In genomic region chr3:25783661-25784512, GRCh38 we compare ENCODE assay signal across 8 cellular contexts. TPM values are rescaled to one million over a fixed set of nuclear protein-coding genes. Genes with fewer than 3 reads are reported as not detected.
DNase-seq lines count a peak whose midpoint lies in the region; ATAC-seq and TF ChIP-seq lines count a peak whose summit lies in the region.

No MANE protein-coding gene starts in this region.

- H3K36me3 ChIP-seq in CD8-positive, alpha-beta memory T cell (ENCODE audit: insufficient read depth, low read length), result no peaks in the 10 kb centered on the region
- H3K36me3 ChIP-seq in body of pancreas (replicated peaks in 1 of 2; ENCODE audit: insufficient read depth in 1 of 2, low read depth in 2 of 2), result no peaks in the 10 kb centered on the region

- TF ChIP-seq CTCF in body of pancreas (IDR thresholded peaks at IDR 0.05), result no peak

- peaks cover 31% of the 10 kb centered on the region for H3K4me1 ChIP-seq in CD8-positive, alpha-beta memory T cell (ENCODE audit: insufficient read depth, low read length)
- peaks cover 52% of the 10 kb centered on the region for H3K4me1 ChIP-seq in body of pancreas

- ATAC-seq in GM18909 (IDR thresholded peaks at IDR 0.05; ENCODE audit: poor library complexity, unreplicated experiment) (peak; percentile 30), HG03135 (IDR thresholded peaks at IDR 0.05; ENCODE audit: unreplicated experiment) (peak; percentile 22), body of pancreas (peak; percentile 41)

- peak in 1 of 5 donors; percentile 49 for DNase-seq in CD8-positive, alpha-beta memory T cell
- DNase-seq in NOMO-1 treated with DMSO at 0.1 percent for 48 hours (lab: John Stamatoyannopoulos, UW; ENCODE audit: unreplicated experiment), result peak; percentile 77
- DNase-seq in body of pancreas, result peak in 2 of 4 donors; percentile 51 to 66
- peak; percentile 43 to 50 (median 44) for DNase-seq in immature natural killer cell
- peak; percentile 4 for DNase-seq in stimulated activated CD8-positive, alpha-beta memory T cell treated with anti-CD3 and anti-CD28 coated beads, Interleukin-15, amount 100 ng/mL, for 24 hours (ENCODE audit: low read depth)
- no peak for DNase-seq in T1000 (lab: John Stamatoyannopoulos, UW)

- no peaks in the 10 kb centered on the region for H3K27me3 Mint-ChIP-seq in CD8-positive, alpha-beta memory T cell
- H3K27me3 Mint-ChIP-seq in immature natural killer cell (ENCODE audit: low read depth in 3 of 3), result peaks cover 0 to 18% (median 0%) of the 10 kb centered on the region in 3 donors

- no peaks in the 10 kb centered on the region for H3K9me3 ChIP-seq in CD8-positive, alpha-beta memory T cell (ENCODE audit: low read length)
- no peaks in the 10 kb centered on the region for H3K9me3 ChIP-seq in body of pancreas

- H3K4me1 Mint-ChIP-seq in CD8-positive, alpha-beta memory T cell, result peaks cover 40 to 53% (median 50%) of the 10 kb centered on the region in 3 donors
- H3K4me1 Mint-ChIP-seq in immature natural killer cell, result peaks cover 43 to 56% of the 10 kb centered on the region in 2 donors

- no peaks in the 10 kb centered on the region for H3K27me3 ChIP-seq in CD8-positive, alpha-beta memory T cell (ENCODE audit: insufficient read depth, low read length, poor library complexity, severe bottlenecking)
- H3K27me3 ChIP-seq in body of pancreas, result no peaks in the 10 kb centered on the region

- H3K4me3 Mint-ChIP-seq in CD8-positive, alpha-beta memory T cell, result peak overlapping the region; percentile 78 to 99 (median 84)
- peak overlapping the region; percentile 85 to 91 (median 87) for H3K4me3 Mint-ChIP-seq in immature natural killer cell

- intact Hi-C loops in body of pancreas (cut with DNase I), result loop anchor here (10.0 kb wide), 1 partner anchor 109 kb away; no protein-coding TSS in a partner anchor

- 16 to 20% methylated on average over 27 of the region's 34 CpGs for WGBS in body of pancreas, 2 donors

- H3K27ac ChIP-seq in CD8-positive, alpha-beta memory T cell (ENCODE audit: low read depth, low read length), result no peak overlapping the region
- H3K27ac ChIP-seq in body of pancreas, result peak overlapping the region; percentile 79 to 91 (median 83)

- TF ChIP-seq POLR2A in body of pancreas (IDR thresholded peaks at IDR 0.05), result no peak

- H3K27ac Mint-ChIP-seq in CD8-positive, alpha-beta memory T cell, result peak overlapping the region in 7 of 8 donors; percentile 70 to 93 (median 83)
- peak overlapping the region; percentile 76 to 90 (median 88) for H3K27ac Mint-ChIP-seq in immature natural killer cell

- peaks cover 0 to 7% (median 0%) of the 10 kb centered on the region in 3 donors for H3K36me3 Mint-ChIP-seq in CD8-positive, alpha-beta memory T cell
- no peaks in the 10 kb centered on the region for H3K36me3 Mint-ChIP-seq in immature natural killer cell

- POLR2A ChIA-PET in CD8-positive, alpha-beta memory T cell (lab: Charles Lee), result interaction anchor here (0.5 to 1.1 kb wide), 6 partner anchors 14 to 1867 kb away, joined by 3 to 9 read pairs (median 3); partner anchors contain the start of genes NKIRAS1 and RPL15

- peak overlapping the region; percentile 70 for H3K4me3 ChIP-seq in CD8-positive, alpha-beta memory T cell (ENCODE audit: low read length)
- peak overlapping the region; percentile 54 to 88 for H3K4me3 ChIP-seq in body of pancreas

- H3K9me3 Mint-ChIP-seq in CD8-positive, alpha-beta memory T cell, result no peaks in the 10 kb centered on the region
- no peaks in the 10 kb centered on the region for H3K9me3 Mint-ChIP-seq in immature natural killer cell

- CTCF ChIA-PET in CD8-positive, alpha-beta memory T cell (lab: Charles Lee), result interaction anchor here (1.1 to 1.7 kb wide), 4 partner anchors 9 to 136 kb away, joined by 3 to 8 read pairs (median 4); no protein-coding TSS in a partner anchor

RNA-seq across cellular contexts. Expression of gene NGLY1, which starts 0.6 kb away (rescaled TPM):
- total RNA-seq in CD8-positive, alpha-beta memory T cell, result 10 to 100 TPM; 38.1 to 44.8 TPM
- polyA plus RNA-seq in CD8-positive, alpha-beta memory T cell, result 48.9 TPM
- 10 to 100 TPM; 26.2 to 42.2 TPM for total RNA-seq in body of pancreas
- 10 to 100 TPM; 39.4 to 62.3 (median 55.7) TPM for polyA plus RNA-seq in immature natural killer cell

RNA-seq across cellular contexts. Expression of gene OXSM, which starts 6.0 kb away (rescaled TPM):
- 10 to 100 TPM; 12.1 to 12.9 TPM for total RNA-seq in CD8-positive, alpha-beta memory T cell
- polyA plus RNA-seq in CD8-positive, alpha-beta memory T cell, result 13.1 TPM
- 1 to 10 TPM; 5.3 to 7.0 TPM for total RNA-seq in body of pancreas
- polyA plus RNA-seq in immature natural killer cell, result 10 to 100 TPM in 2 of 3 donors, 1 to 10 TPM in 1; 6.2 to 12.6 (median 10.3) TPM
